11 cellular contexts compared by ENCODE assay signal in genomic region chr1:1461721-1462317, GRCh38. TPM values are rescaled to one million over a fixed set of nuclear protein-coding genes. Genes with fewer than 3 reads are reported as not detected.
A peak's percentile ranks its signal among the peaks of the same experiment; 100 is the strongest.
DNase-seq lines count a peak whose midpoint lies in the region; ATAC-seq and TF ChIP-seq lines count a peak whose summit lies in the region.
"Had no signal": no experiment of that assay in that cellular context is flagged by ENCODE, and none has a peak within 500 bp of the region (broad histone marks: within the 10 kb centered on the region; RNA-seq: fewer than 3 reads in every experiment).

No MANE protein-coding gene starts in this region.

- no peak for ATAC-seq in HG02981 (IDR thresholded peaks at IDR 0.05; ENCODE audit: unreplicated experiment)

- H3K4me1 Mint-ChIP-seq in activated CD4-positive, alpha-beta T cell treated with anti-CD3 and anti-CD28 coated beads, Interleukin-2, amount 10 ng/mL, durations not matched to agents 7 days and 5 days, result peaks cover 2% of the 10 kb centered on the region
- H3K4me1 Mint-ChIP-seq in activated CD4-positive, alpha-beta T cell treated with anti-CD3 and anti-CD28 coated beads, Interleukin-2, amount 10 ng/mL, durations not matched to agents 24 days and 14 days, result no peaks in the 10 kb centered on the region

- peak overlapping the region; percentile 87 for H2AFZ ChIP-seq in mammary epithelial cell (ENCODE audit: low read depth, low read length)

- intact Hi-C loops in activated CD4-positive, alpha-beta T cell treated with anti-CD3 and anti-CD28 coated beads, Interleukin-2, amount 10 ng/mL, durations not matched to agents 24 days and 14 days (cut with micrococcal nuclease), result no loop called here
- intact Hi-C loops in mammary epithelial cell (cut with micrococcal nuclease), result no loop called here
- intact Hi-C loops in prostate gland (cut with DNase I), result no loop called here

- H3K9ac ChIP-seq in mammary epithelial cell (ENCODE audit: insufficient read depth, low read length), result no peak overlapping the region

- CTCF ChIA-PET in activated CD4-positive, alpha-beta T cell treated with anti-CD3 and anti-CD28 coated beads, Interleukin-2, amount 10 ng/mL, durations not matched to agents 7 days and 5 days (lab: Charles Lee), result no interaction called here
- CTCF ChIA-PET in mammary epithelial cell (lab: Charles Lee; ENCODE audit: low non-redundant PET), result no interaction called here

- peak overlapping the region; percentile 66 for H3K4me2 ChIP-seq in mammary epithelial cell (ENCODE audit: insufficient read depth, low read depth, low read length)

- H3K4me1 ChIP-seq in mammary epithelial cell (ENCODE audit: insufficient read depth, low read length), result peaks cover 17% of the 10 kb centered on the region
- H3K4me1 ChIP-seq in prostate gland (replicated peaks), result no peaks in the 10 kb centered on the region
- H3K4me1 ChIP-seq: tibial nerve had no signal

- H3K36me3 ChIP-seq in mammary epithelial cell (ENCODE audit: insufficient read depth, low read length), result no peaks in the 10 kb centered on the region
- H3K36me3 ChIP-seq in prostate gland, result no peaks in the 10 kb centered on the region

- no peaks in the 10 kb centered on the region for H3K9me3 ChIP-seq in mammary epithelial cell (replicated peaks; ENCODE audit: insufficient read depth, low read length)
- H3K9me3 ChIP-seq in prostate gland, result no peaks in the 10 kb centered on the region
- H3K9me3 ChIP-seq: tibial nerve had no signal

- in situ Hi-C loops in mammary epithelial cell (cut with MboI; ENCODE audit: low sequenced_read_pairs in 2 of 2), result no loop called here

- TF ChIP-seq CTCF in mammary epithelial cell (conservative IDR thresholded peaks at IDR 0.05 in 1 of 2, IDR thresholded peaks at IDR 0.05 in 1 of 2; ENCODE audit: extremely low read depth in 1 of 2, insufficient read depth in 1 of 2, low read depth in 1 of 2, low read length in 2 of 2) (no peak), prostate gland (IDR thresholded peaks at IDR 0.05) (no peak)

- H3K36me3 Mint-ChIP-seq in activated CD4-positive, alpha-beta T cell treated with anti-CD3 and anti-CD28 coated beads, Interleukin-2, amount 10 ng/mL, durations not matched to agents 7 days and 5 days (ENCODE audit: low read depth), result no peaks in the 10 kb centered on the region
- H3K36me3 Mint-ChIP-seq in activated CD4-positive, alpha-beta T cell treated with anti-CD3 and anti-CD28 coated beads, Interleukin-2, amount 10 ng/mL, durations not matched to agents 24 days and 14 days (ENCODE audit: low read depth), result no peaks in the 10 kb centered on the region

- WGBS in mammary epithelial cell (ENCODE audit: low coverage, missing lambda C conversion rate), result 47% methylated on average over 7 of the region's 18 CpGs
- WGBS in prostate gland, result 44% methylated on average over 11 of the region's 18 CpGs

- dilution Hi-C loops in mammary epithelial cell (cut with HindIII; ENCODE audit: low sequenced_read_pairs), result loop anchor here (5.0 to 10.0 kb wide), 3 partner anchors 45 to 87 kb away; partner anchors contain the start of gene AURKAIP1

- H3K27me3 ChIP-seq in mammary epithelial cell (ENCODE audit: insufficient read depth, low read length) (no peaks in the 10 kb centered on the region), prostate gland (replicated peaks; ENCODE audit: insufficient read depth) (no peaks in the 10 kb centered on the region)
- H3K27me3 ChIP-seq: tibial nerve had no signal

- H3K4me3 ChIP-seq in mammary epithelial cell (replicated peaks in 1 of 3; ENCODE audit: insufficient read depth in 1 of 3, low read depth in 2 of 3, low read length in 3 of 3) (peak overlapping the region in 1 of 3 experiments; percentile 4), prostate gland (peak overlapping the region; percentile 20)
- H3K4me3 ChIP-seq: tibial nerve had no signal

- BruUV-seq in mammary epithelial cell (replicated peaks; lab: Mats Ljungman, UMichigan), result no TSS peak

- no peaks in the 10 kb centered on the region for H3K79me2 ChIP-seq in mammary epithelial cell (ENCODE audit: insufficient read depth, low read length)

- DNase-seq in activated CD4-positive, alpha-beta T cell treated with anti-CD3 and anti-CD28 coated beads, Interleukin-2, amount 10 ng/mL, durations not matched to agents 7 days and 5 days, result no peak
- DNase-seq in activated CD4-positive, alpha-beta T cell treated with anti-CD3 and anti-CD28 coated beads, Interleukin-2, amount 10 ng/mL, durations not matched to agents 24 days and 14 days, result no peak
- DNase-seq in NCI-H226 (peak; percentile 17), mammary epithelial cell (no peak), prostate gland (ENCODE audit: low spot score) (no peak), mesenteric fat pad (ENCODE audit: low spot score) (no peak), AG20443 (ENCODE audit: low spot score) (no peak)
- DNase-seq: activated CD8-positive, alpha-beta memory T cell treated with anti-CD3 and anti-CD28 coated beads for 24 hours had no signal

- POLR2A ChIA-PET in activated CD4-positive, alpha-beta T cell treated with anti-CD3 and anti-CD28 coated beads, Interleukin-2, amount 10 ng/mL, durations not matched to agents 7 days and 5 days (lab: Charles Lee), result no interaction called here

- H3K9me3 Mint-ChIP-seq in activated CD4-positive, alpha-beta T cell treated with anti-CD3 and anti-CD28 coated beads, Interleukin-2, amount 10 ng/mL, durations not matched to agents 7 days and 5 days, result no peaks in the 10 kb centered on the region
- H3K9me3 Mint-ChIP-seq in activated CD4-positive, alpha-beta T cell treated with anti-CD3 and anti-CD28 coated beads, Interleukin-2, amount 10 ng/mL, durations not matched to agents 24 days and 14 days, result no peaks in the 10 kb centered on the region

- TF ChIP-seq POLR2A in prostate gland (IDR thresholded peaks at IDR 0.05), result no peak

- H4K20me1 ChIP-seq in mammary epithelial cell (ENCODE audit: insufficient read depth, low read length), result no peaks in the 10 kb centered on the region

- peaks cover 2% of the 10 kb centered on the region for H3K27me3 Mint-ChIP-seq in activated CD4-positive, alpha-beta T cell treated with anti-CD3 and anti-CD28 coated beads, Interleukin-2, amount 10 ng/mL, durations not matched to agents 7 days and 5 days
- no peaks in the 10 kb centered on the region for H3K27me3 Mint-ChIP-seq in activated CD4-positive, alpha-beta T cell treated with anti-CD3 and anti-CD28 coated beads, Interleukin-2, amount 10 ng/mL, durations not matched to agents 24 days and 14 days

- H3K27ac ChIP-seq in mammary epithelial cell (ENCODE audit: insufficient read depth, low read depth, low read length), result no peak overlapping the region
- H3K27ac ChIP-seq in prostate gland, result peak overlapping the region; percentile 43 to 64
- H3K27ac ChIP-seq: tibial nerve had no signal

- H3K4me3 Mint-ChIP-seq in activated CD4-positive, alpha-beta T cell treated with anti-CD3 and anti-CD28 coated beads, Interleukin-2, amount 10 ng/mL, durations not matched to agents 7 days and 5 days, result no peak overlapping the region
- no peak overlapping the region for H3K4me3 Mint-ChIP-seq in activated CD4-positive, alpha-beta T cell treated with anti-CD3 and anti-CD28 coated beads, Interleukin-2, amount 10 ng/mL, durations not matched to agents 24 days and 14 days

- H3K27ac Mint-ChIP-seq in activated CD4-positive, alpha-beta T cell treated with anti-CD3 and anti-CD28 coated beads, Interleukin-2, amount 10 ng/mL, durations not matched to agents 7 days and 5 days, result peak overlapping the region; percentile 31
- no peak overlapping the region for H3K27ac Mint-ChIP-seq in activated CD4-positive, alpha-beta T cell treated with anti-CD3 and anti-CD28 coated beads, Interleukin-2, amount 10 ng/mL, durations not matched to agents 24 days and 14 days

RNA-seq across cellular contexts. Expression of gene ATAD3B, which starts 9.7 kb away (rescaled TPM):
- total RNA-seq in activated CD4-positive, alpha-beta T cell treated with anti-CD3 and anti-CD28 coated beads, Interleukin-2, amount 10 ng/mL, durations not matched to agents 7 days and 5 days, result 10 to 100 TPM; 26.5 to 34.6 TPM
- 98.0 and 98.5 TPM in 2 replicates for total RNA-seq in activated CD4-positive, alpha-beta T cell treated with anti-CD3 and anti-CD28 coated beads, Interleukin-2, amount 10 ng/mL, durations not matched to agents 24 days and 14 days
- total RNA-seq in mammary epithelial cell (10 to 100 TPM; 13.3 to 61.9 TPM), prostate gland (10 to 100 TPM; 16.8 to 26.9 TPM), mesenteric fat pad (12.6 TPM)
- 22.9 TPM for polyA plus RNA-seq in mammary epithelial cell
- polyA minus RNA-seq in mammary epithelial cell, result 16.9 TPM

RNA-seq across cellular contexts. Expression of gene ATAD3C, which starts 12.3 kb away (rescaled TPM):
- total RNA-seq in activated CD4-positive, alpha-beta T cell treated with anti-CD3 and anti-CD28 coated beads, Interleukin-2, amount 10 ng/mL, durations not matched to agents 7 days and 5 days, result under 1 TPM; 0.17 to 0.69 TPM
- total RNA-seq in activated CD4-positive, alpha-beta T cell treated with anti-CD3 and anti-CD28 coated beads, Interleukin-2, amount 10 ng/mL, durations not matched to agents 24 days and 14 days, result 0.40 and 0.75 TPM in 2 replicates
- total RNA-seq in mammary epithelial cell (1 to 10 TPM; 1.8 to 4.6 TPM), prostate gland (1 to 10 TPM; 7.3 to 9.9 TPM), mesenteric fat pad (0.51 TPM)
- polyA plus RNA-seq in mammary epithelial cell, result 2.6 TPM
- 0.26 TPM for polyA minus RNA-seq in mammary epithelial cell
- polyA plus RNA-seq: AG04450 had no signal

RNA-seq across cellular contexts. Expression of gene VWA1, which starts 26.3 kb away (rescaled TPM):
- total RNA-seq in activated CD4-positive, alpha-beta T cell treated with anti-CD3 and anti-CD28 coated beads, Interleukin-2, amount 10 ng/mL, durations not matched to agents 7 days and 5 days, result under 1 TPM; 0.10 to 0.12 TPM
- total RNA-seq in activated CD4-positive, alpha-beta T cell treated with anti-CD3 and anti-CD28 coated beads, Interleukin-2, amount 10 ng/mL, durations not matched to agents 24 days and 14 days, result 4.9 and 5.2 TPM in 2 replicates
- 10 to 100 TPM; 11.3 to 27.3 TPM for total RNA-seq in mammary epithelial cell
- polyA plus RNA-seq in mammary epithelial cell, result 4.2 TPM
- polyA minus RNA-seq in mammary epithelial cell, result 1.2 TPM
- total RNA-seq in prostate gland, result 100 to 1,000 TPM; 191 to 227 TPM
- total RNA-seq in mesenteric fat pad, result 41.1 TPM

RNA-seq across cellular contexts. Expression of gene ANKRD65, which starts 40.7 kb away (rescaled TPM):
- total RNA-seq in activated CD4-positive, alpha-beta T cell treated with anti-CD3 and anti-CD28 coated beads, Interleukin-2, amount 10 ng/mL, durations not matched to agents 7 days and 5 days, result not detected
- total RNA-seq in activated CD4-positive, alpha-beta T cell treated with anti-CD3 and anti-CD28 coated beads, Interleukin-2, amount 10 ng/mL, durations not matched to agents 24 days and 14 days, result not detected in 2 replicates
- total RNA-seq in mammary epithelial cell, result 1 to 10 TPM; 3.1 to 7.5 TPM
- 3.6 TPM for polyA plus RNA-seq in mammary epithelial cell
- 9.3 TPM for polyA minus RNA-seq in mammary epithelial cell
- total RNA-seq in prostate gland, result 10 to 100 TPM; 33.7 to 34.9 TPM
- 4.1 TPM for total RNA-seq in mesenteric fat pad

RNA-seq across cellular contexts. Expression of gene ATAD3A, which starts 50.1 kb away (rescaled TPM):
- total RNA-seq in activated CD4-positive, alpha-beta T cell treated with anti-CD3 and anti-CD28 coated beads, Interleukin-2, amount 10 ng/mL, durations not matched to agents 7 days and 5 days, result 10 to 100 TPM; 31.9 to 32.3 TPM
- 102 and 107 TPM in 2 replicates for total RNA-seq in activated CD4-positive, alpha-beta T cell treated with anti-CD3 and anti-CD28 coated beads, Interleukin-2, amount 10 ng/mL, durations not matched to agents 24 days and 14 days
- total RNA-seq in mammary epithelial cell (10 to 100 TPM; 20.7 to 70.2 TPM), prostate gland (10 to 100 TPM; 30.0 to 32.8 TPM), mesenteric fat pad (26.2 TPM)
- polyA plus RNA-seq in mammary epithelial cell, result 37.0 TPM
- polyA minus RNA-seq in mammary epithelial cell, result 7.8 TPM
